In the genomic region with DNA sequence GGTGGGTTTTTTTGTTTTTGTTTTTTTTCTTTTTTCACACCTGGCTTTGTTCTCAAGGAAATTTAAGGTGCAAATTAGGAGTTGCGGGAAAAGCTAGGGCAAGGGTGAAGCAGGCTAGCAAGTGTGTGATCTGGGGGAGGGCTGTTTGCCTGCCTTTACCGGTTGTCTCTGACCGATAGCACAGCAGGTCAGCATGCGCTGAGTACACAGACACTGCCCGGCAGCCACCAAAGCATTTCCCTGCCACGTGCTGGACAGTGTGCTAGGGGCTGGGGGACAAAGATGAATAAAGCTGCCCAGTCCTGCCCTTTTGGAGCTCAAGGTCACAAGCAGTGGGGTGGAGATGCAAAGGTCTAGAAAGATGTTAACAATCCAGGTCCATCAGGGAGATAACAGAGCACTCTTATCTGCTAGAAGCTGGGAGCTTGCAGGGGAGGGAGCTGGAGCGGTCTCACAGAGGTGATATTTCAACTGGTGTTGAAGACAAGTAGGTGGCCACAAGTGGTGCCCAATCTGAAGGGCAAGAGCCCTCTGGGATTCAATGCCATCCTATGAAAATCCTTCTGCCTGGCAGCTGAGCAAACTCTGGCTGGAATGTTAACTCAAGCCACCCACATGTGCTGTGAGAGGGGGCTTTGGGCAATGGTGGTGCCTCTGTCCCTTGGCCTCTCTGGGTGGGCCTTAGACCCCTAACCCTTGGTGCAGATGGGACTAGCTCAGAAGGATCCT, we compare ENCODE assay signal across 1 cellular context.
TF ChIP-seq lines count a peak whose summit lies in the region.

No MANE protein-coding gene starts in this region.

TF ChIP-seq in K562, 482 proteins besides CTCF, POLR2A, EP300 and RAD21 (continued from another document and continues in another):
- TF ChIP-seq, protein P1, sequence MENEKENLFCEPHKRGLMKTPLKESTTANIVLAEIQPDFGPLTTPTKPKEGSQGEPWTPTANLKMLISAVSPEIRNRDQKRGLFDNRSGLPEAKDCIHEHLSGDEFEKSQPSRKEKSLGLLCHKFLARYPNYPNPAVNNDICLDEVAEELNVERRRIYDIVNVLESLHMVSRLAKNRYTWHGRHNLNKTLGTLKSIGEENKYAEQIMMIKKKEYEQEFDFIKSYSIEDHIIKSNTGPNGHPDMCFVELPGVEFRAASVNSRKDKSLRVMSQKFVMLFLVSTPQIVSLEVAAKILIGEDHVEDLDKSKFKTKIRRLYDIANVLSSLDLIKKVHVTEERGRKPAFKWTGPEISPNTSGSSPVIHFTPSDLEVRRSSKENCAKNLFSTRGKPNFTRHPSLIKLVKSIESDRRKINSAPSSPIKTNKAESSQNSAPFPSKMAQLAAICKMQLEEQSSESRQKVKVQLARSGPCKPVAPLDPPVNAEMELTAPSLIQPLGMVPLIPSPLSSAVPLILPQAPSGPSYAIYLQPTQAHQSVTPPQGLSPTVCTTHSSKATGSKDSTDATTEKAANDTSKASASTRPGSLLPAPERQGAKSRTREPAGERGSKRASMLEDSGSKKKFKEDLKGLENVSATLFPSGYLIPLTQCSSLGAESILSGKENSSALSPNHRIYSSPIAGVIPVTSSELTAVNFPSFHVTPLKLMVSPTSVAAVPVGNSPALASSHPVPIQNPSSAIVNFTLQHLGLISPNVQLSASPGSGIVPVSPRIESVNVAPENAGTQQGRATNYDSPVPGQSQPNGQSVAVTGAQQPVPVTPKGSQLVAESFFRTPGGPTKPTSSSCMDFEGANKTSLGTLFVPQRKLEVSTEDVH (IDR thresholded peaks at IDR 0.05; ENCODE audit: low read depth, partially characterized antibody): no peak
- TF ChIP-seq, protein P2, sequence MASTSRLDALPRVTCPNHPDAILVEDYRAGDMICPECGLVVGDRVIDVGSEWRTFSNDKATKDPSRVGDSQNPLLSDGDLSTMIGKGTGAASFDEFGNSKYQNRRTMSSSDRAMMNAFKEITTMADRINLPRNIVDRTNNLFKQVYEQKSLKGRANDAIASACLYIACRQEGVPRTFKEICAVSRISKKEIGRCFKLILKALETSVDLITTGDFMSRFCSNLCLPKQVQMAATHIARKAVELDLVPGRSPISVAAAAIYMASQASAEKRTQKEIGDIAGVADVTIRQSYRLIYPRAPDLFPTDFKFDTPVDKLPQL (IDR thresholded peaks at IDR 0.05; ENCODE audit: extremely low read depth, insufficient read length): no peak
- no peak for TF ChIP-seq IRF2 (CRISPR knock-in tag; IDR thresholded peaks at IDR 0.05)
- TF ChIP-seq HLTF (IDR thresholded peaks at IDR 0.05): 0 out of 2 replicates have a peak, but pooled peaks have one; percentile 8
- TF ChIP-seq BRF1 (IDR thresholded peaks at IDR 0.05; ENCODE audit: borderline replicate concordance, extremely low read depth, insufficient read length): no peak
- TF ChIP-seq TAF7 (tag; IDR thresholded peaks at IDR 0.05): no peak
- TF ChIP-seq CBX2 (IDR thresholded peaks at IDR 0.05; ENCODE audit: insufficient read depth, low read length, poor library complexity, severe bottlenecking): no peak
- 0 out of 2 replicates have a peak, but pooled peaks have one; percentile 11 for TF ChIP-seq ELF4 (CRISPR knock-in tag; IDR thresholded peaks at IDR 0.05)
- no peak for TF ChIP-seq ETV1 (tag; conservative IDR thresholded peaks at IDR 0.05; ENCODE audit: low read depth)
- TF ChIP-seq RNF2 (IDR thresholded peaks at IDR 0.05): peak; percentile 72; the same call in 1 of the 2 replicates
- TF ChIP-seq ZNF830 (CRISPR knock-in tag; IDR thresholded peaks at IDR 0.05): no peak
- TF ChIP-seq BACH1 (tag; IDR thresholded peaks at IDR 0.05): no peak
- TF ChIP-seq, protein P3, sequence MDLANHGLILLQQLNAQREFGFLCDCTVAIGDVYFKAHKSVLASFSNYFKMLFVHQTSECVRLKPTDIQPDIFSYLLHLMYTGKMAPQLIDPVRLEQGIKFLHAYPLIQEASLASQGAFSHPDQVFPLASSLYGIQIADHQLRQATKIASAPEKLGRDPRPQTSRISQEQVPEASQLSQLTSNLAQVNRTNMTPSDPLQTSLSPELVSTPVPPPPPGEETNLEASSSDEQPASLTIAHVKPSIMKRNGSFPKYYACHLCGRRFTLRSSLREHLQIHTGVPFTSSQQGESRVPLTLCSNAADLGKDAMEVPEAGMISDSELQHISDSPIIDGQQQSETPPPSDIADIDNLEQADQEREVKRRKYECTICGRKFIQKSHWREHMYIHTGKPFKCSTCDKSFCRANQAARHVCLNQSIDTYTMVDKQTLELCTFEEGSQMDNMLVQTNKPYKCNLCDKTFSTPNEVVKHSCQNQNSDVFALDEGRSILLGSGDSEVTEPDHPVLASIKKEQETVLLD (IDR thresholded peaks at IDR 0.05): peak; percentile 71
- TF ChIP-seq BRCA1 (IDR thresholded peaks at IDR 0.05): no peak
- no peak for TF ChIP-seq BRCA1 (CRISPR knock-in tag; IDR thresholded peaks at IDR 0.05)
- no peak for TF ChIP-seq MYNN (IDR thresholded peaks at IDR 0.05)
- no peak for TF ChIP-seq MYNN (CRISPR knock-in tag; IDR thresholded peaks at IDR 0.05)
- 0 out of 2 replicates have a peak, but pooled peaks have one; percentile 33 for TF ChIP-seq FOXA1 (IDR thresholded peaks at IDR 0.05; ENCODE audit: borderline replicate concordance)
- peak; percentile 71 for TF ChIP-seq CBFA2T2 (conservative IDR thresholded peaks at IDR 0.05)
- TF ChIP-seq MXI1 (IDR thresholded peaks at IDR 0.05; ENCODE audit: low read depth, low read length): no peak
- no peak for TF ChIP-seq HOXB6 (CRISPR knock-in tag; IDR thresholded peaks at IDR 0.05; ENCODE audit: borderline replicate concordance)
- TF ChIP-seq SAP30 (IDR thresholded peaks at IDR 0.05; ENCODE audit: borderline replicate concordance, insufficient read depth, low read depth, low read length, poor library complexity, severe bottlenecking): no peak
- TF ChIP-seq, protein P4, sequence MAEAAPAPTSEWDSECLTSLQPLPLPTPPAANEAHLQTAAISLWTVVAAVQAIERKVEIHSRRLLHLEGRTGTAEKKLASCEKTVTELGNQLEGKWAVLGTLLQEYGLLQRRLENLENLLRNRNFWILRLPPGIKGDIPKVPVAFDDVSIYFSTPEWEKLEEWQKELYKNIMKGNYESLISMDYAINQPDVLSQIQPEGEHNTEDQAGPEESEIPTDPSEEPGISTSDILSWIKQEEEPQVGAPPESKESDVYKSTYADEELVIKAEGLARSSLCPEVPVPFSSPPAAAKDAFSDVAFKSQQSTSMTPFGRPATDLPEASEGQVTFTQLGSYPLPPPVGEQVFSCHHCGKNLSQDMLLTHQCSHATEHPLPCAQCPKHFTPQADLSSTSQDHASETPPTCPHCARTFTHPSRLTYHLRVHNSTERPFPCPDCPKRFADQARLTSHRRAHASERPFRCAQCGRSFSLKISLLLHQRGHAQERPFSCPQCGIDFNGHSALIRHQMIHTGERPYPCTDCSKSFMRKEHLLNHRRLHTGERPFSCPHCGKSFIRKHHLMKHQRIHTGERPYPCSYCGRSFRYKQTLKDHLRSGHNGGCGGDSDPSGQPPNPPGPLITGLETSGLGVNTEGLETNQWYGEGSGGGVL (CRISPR knock-in tag; IDR thresholded peaks at IDR 0.05): no peak
- TF ChIP-seq ZNF445 (CRISPR knock-in tag; IDR thresholded peaks at IDR 0.05; ENCODE audit: low read depth): no peak
- TF ChIP-seq, protein P5, sequence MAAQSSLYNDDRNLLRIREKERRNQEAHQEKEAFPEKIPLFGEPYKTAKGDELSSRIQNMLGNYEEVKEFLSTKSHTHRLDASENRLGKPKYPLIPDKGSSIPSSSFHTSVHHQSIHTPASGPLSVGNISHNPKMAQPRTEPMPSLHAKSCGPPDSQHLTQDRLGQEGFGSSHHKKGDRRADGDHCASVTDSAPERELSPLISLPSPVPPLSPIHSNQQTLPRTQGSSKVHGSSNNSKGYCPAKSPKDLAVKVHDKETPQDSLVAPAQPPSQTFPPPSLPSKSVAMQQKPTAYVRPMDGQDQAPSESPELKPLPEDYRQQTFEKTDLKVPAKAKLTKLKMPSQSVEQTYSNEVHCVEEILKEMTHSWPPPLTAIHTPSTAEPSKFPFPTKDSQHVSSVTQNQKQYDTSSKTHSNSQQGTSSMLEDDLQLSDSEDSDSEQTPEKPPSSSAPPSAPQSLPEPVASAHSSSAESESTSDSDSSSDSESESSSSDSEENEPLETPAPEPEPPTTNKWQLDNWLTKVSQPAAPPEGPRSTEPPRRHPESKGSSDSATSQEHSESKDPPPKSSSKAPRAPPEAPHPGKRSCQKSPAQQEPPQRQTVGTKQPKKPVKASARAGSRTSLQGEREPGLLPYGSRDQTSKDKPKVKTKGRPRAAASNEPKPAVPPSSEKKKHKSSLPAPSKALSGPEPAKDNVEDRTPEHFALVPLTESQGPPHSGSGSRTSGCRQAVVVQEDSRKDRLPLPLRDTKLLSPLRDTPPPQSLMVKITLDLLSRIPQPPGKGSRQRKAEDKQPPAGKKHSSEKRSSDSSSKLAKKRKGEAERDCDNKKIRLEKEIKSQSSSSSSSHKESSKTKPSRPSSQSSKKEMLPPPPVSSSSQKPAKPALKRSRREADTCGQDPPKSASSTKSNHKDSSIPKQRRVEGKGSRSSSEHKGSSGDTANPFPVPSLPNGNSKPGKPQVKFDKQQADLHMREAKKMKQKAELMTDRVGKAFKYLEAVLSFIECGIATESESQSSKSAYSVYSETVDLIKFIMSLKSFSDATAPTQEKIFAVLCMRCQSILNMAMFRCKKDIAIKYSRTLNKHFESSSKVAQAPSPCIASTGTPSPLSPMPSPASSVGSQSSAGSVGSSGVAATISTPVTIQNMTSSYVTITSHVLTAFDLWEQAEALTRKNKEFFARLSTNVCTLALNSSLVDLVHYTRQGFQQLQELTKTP (IDR thresholded peaks at IDR 0.05; ENCODE audit: low read depth in 1 of 2, partially characterized antibody in 2 of 2): no peak
- TF ChIP-seq ZC3H8 (IDR thresholded peaks at IDR 0.05): no peak
- TF ChIP-seq HDAC3 (IDR thresholded peaks at IDR 0.05; ENCODE audit: borderline replicate concordance, partially characterized antibody): no peak
- 0 out of 2 replicates have a peak, but pooled peaks have one; percentile 23 for TF ChIP-seq KLF16 (IDR thresholded peaks at IDR 0.05)
- TF ChIP-seq, protein P6, sequence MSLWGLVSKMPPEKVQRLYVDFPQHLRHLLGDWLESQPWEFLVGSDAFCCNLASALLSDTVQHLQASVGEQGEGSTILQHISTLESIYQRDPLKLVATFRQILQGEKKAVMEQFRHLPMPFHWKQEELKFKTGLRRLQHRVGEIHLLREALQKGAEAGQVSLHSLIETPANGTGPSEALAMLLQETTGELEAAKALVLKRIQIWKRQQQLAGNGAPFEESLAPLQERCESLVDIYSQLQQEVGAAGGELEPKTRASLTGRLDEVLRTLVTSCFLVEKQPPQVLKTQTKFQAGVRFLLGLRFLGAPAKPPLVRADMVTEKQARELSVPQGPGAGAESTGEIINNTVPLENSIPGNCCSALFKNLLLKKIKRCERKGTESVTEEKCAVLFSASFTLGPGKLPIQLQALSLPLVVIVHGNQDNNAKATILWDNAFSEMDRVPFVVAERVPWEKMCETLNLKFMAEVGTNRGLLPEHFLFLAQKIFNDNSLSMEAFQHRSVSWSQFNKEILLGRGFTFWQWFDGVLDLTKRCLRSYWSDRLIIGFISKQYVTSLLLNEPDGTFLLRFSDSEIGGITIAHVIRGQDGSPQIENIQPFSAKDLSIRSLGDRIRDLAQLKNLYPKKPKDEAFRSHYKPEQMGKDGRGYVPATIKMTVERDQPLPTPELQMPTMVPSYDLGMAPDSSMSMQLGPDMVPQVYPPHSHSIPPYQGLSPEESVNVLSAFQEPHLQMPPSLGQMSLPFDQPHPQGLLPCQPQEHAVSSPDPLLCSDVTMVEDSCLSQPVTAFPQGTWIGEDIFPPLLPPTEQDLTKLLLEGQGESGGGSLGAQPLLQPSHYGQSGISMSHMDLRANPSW (CRISPR knock-in tag; IDR thresholded peaks at IDR 0.05): no peak
- TF ChIP-seq ZNF146 (CRISPR knock-in tag; IDR thresholded peaks at IDR 0.05; ENCODE audit: unreplicated experiment): no peak
- TF ChIP-seq ATF7 (IDR thresholded peaks at IDR 0.05): no peak
- TF ChIP-seq, protein P7, sequence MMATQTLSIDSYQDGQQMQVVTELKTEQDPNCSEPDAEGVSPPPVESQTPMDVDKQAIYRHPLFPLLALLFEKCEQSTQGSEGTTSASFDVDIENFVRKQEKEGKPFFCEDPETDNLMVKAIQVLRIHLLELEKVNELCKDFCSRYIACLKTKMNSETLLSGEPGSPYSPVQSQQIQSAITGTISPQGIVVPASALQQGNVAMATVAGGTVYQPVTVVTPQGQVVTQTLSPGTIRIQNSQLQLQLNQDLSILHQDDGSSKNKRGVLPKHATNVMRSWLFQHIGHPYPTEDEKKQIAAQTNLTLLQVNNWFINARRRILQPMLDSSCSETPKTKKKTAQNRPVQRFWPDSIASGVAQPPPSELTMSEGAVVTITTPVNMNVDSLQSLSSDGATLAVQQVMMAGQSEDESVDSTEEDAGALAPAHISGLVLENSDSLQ (IDR thresholded peaks at IDR 0.05): no peak
- TF ChIP-seq, protein P8, sequence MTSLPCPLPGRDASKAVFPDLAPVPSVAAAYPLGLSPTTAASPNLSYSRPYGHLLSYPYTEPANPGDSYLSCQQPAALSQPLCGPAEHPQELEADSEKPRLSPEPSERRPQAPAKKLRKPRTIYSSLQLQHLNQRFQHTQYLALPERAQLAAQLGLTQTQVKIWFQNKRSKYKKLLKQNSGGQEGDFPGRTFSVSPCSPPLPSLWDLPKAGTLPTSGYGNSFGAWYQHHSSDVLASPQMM (CRISPR knock-in tag; IDR thresholded peaks at IDR 0.05): no peak
- no peak for TF ChIP-seq FOXM1 (IDR thresholded peaks at IDR 0.05; ENCODE audit: low read depth)
- no peak for TF ChIP-seq FOXM1 (CRISPR knock-in tag; IDR thresholded peaks at IDR 0.05; ENCODE audit: low read depth)
- TF ChIP-seq SRSF3 (IDR thresholded peaks at IDR 0.05; ENCODE audit: insufficient read depth, low read length): no peak
- TF ChIP-seq TEAD2 (tag; IDR thresholded peaks at IDR 0.05): no peak
- TF ChIP-seq ERF (CRISPR knock-in tag; IDR thresholded peaks at IDR 0.05): no peak
- no peak for TF ChIP-seq SRSF7 (optimal IDR thresholded peaks at IDR 0.05; ENCODE audit: low read depth, low read length)
- no peak for TF ChIP-seq ZC3H4 (CRISPR knock-in tag; IDR thresholded peaks at IDR 0.05; ENCODE audit: borderline replicate concordance)
- TF ChIP-seq CBX3 (IDR thresholded peaks at IDR 0.05; ENCODE audit: borderline replicate concordance in 1 of 2, low read length in 2 of 2): no peak
- peak; percentile 50; the same call in 1 of the 2 replicates for TF ChIP-seq SMARCE1 (IDR thresholded peaks at IDR 0.05)
- TF ChIP-seq BCOR (IDR thresholded peaks at IDR 0.05): peak; percentile 71; the same call in 1 of the 2 replicates
- TF ChIP-seq ZZZ3 (IDR thresholded peaks at IDR 0.05): no peak
- TF ChIP-seq HMG20B (CRISPR knock-in tag; IDR thresholded peaks at IDR 0.05): no peak
- TF ChIP-seq, protein P9, sequence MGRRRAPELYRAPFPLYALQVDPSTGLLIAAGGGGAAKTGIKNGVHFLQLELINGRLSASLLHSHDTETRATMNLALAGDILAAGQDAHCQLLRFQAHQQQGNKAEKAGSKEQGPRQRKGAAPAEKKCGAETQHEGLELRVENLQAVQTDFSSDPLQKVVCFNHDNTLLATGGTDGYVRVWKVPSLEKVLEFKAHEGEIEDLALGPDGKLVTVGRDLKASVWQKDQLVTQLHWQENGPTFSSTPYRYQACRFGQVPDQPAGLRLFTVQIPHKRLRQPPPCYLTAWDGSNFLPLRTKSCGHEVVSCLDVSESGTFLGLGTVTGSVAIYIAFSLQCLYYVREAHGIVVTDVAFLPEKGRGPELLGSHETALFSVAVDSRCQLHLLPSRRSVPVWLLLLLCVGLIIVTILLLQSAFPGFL (CRISPR knock-in tag; IDR thresholded peaks at IDR 0.05): no peak
- no peak for TF ChIP-seq HDGF (IDR thresholded peaks at IDR 0.05)
- TF ChIP-seq ZNF717 (CRISPR knock-in tag; IDR thresholded peaks at IDR 0.05): no peak
- TF ChIP-seq ZNF354B (CRISPR knock-in tag; IDR thresholded peaks at IDR 0.05): no peak
- TF ChIP-seq RBM14 (IDR thresholded peaks at IDR 0.05; ENCODE audit: borderline replicate concordance, insufficient read depth, low read depth, low read length): no peak
- TF ChIP-seq NUFIP1 (IDR thresholded peaks at IDR 0.05; ENCODE audit: partially characterized antibody): no peak
- no peak for TF ChIP-seq CHD4 (IDR thresholded peaks at IDR 0.05; ENCODE audit: insufficient read depth, insufficient replicate concordance, low read depth, low read length, poor library complexity, severe bottlenecking)
